ENCODE assay signal across 11 cellular contexts in genomic region chr18:46718501-46719341, GRCh38. TPM values are rescaled to one million over a fixed set of nuclear protein-coding genes. Genes with fewer than 3 reads are reported as not detected.
A peak's percentile ranks its signal among the peaks of the same experiment; 100 is the strongest.
DNase-seq lines count a peak whose midpoint lies in the region; ATAC-seq and TF ChIP-seq lines count a peak whose summit lies in the region.
"Had no signal": no experiment of that assay in that cellular context is flagged by ENCODE, and none has a peak within 500 bp of the region (broad histone marks: within the 10 kb centered on the region; RNA-seq: fewer than 3 reads in every experiment).

No MANE protein-coding gene starts in this region.

- H3K27me3 Mint-ChIP-seq in type B pancreatic cell = peaks cover 28% of the 10 kb centered on the region

- intact Hi-C loops in left lung (cut with DNase I) = no loop called here

- no peaks in the 10 kb centered on the region for H3K36me3 ChIP-seq in ACC112 (ENCODE audit: insufficient read depth, low read length)
- H3K36me3 ChIP-seq in left lung = no peaks in the 10 kb centered on the region
- H3K36me3 ChIP-seq: WERI-Rb-1 had no signal

- H3K4me1 Mint-ChIP-seq in type B pancreatic cell (ENCODE audit: unreplicated experiment) = no peaks in the 10 kb centered on the region

- H2AFZ ChIP-seq in ACC112 (ENCODE audit: low read length, unreplicated experiment) = no peak overlapping the region

- ATAC-seq in left lung (peak; percentile 82), HG03342 (IDR thresholded peaks at IDR 0.05; ENCODE audit: unreplicated experiment) (no peak)

- H3K9me3 ChIP-seq in left lung = no peaks in the 10 kb centered on the region

- no peaks in the 10 kb centered on the region for H3K9me3 Mint-ChIP-seq in type B pancreatic cell

- no peak overlapping the region for H3K4me3 Mint-ChIP-seq in type B pancreatic cell

- H3K27ac ChIP-seq in ACC112 (ENCODE audit: low read depth, low read length) (0 out of 2 replicates have a peak overlapping the region, but pooled peaks have one; percentile 0), angular gyrus (ENCODE audit: low read depth, low read length) (peak overlapping the region; percentile 50), left lung (peak overlapping the region in 1 of 2 donors; percentile 28)
- H3K27ac ChIP-seq: WERI-Rb-1 had no signal

- H3K4me3 ChIP-seq in ACC112 (ENCODE audit: low read depth, low read length) = 0 out of 2 replicates have a peak overlapping the region, but pooled peaks have one; percentile 8
- H3K4me3 ChIP-seq in left lung = no peak overlapping the region

- peaks cover 9% of the 10 kb centered on the region for H3K4me1 ChIP-seq in ACC112 (ENCODE audit: control insufficient read depth, insufficient read depth, low read length, unreplicated experiment)
- peaks cover 0 to 10% of the 10 kb centered on the region in 2 donors for H3K4me1 ChIP-seq in left lung

- H3K36me3 Mint-ChIP-seq in type B pancreatic cell = no peaks in the 10 kb centered on the region

- DNase-seq in HK-2 (ENCODE audit: unreplicated experiment) (peak; percentile 9), left lung (no peak), type B pancreatic cell (ENCODE audit: extremely low spot score, unreplicated experiment) (no peak)
- DNase-seq in stimulated activated CD4-positive, alpha-beta T cell treated with anti-CD3 and anti-CD28 coated beads, Interleukin-2, amount 100 ng/mL, for 48 hours = no peak
- DNase-seq in activated T-cell treated with anti-CD3 and anti-CD28 coated beads, Interleukin-2, amount 50 U/mL, for 48 hours = no peak
- DNase-seq: activated gamma-delta T cell, Karpas-422, WERI-Rb-1 had no signal

- H3K27ac Mint-ChIP-seq in type B pancreatic cell = no peak overlapping the region

- TF ChIP-seq CTCF in left lung (IDR thresholded peaks at IDR 0.05) = no peak
- TF ChIP-seq CTCF in type B pancreatic cell (conservative IDR thresholded peaks at IDR 0.05) = no peak

- H3K27me3 ChIP-seq in ACC112 (ENCODE audit: insufficient read depth, low read length) (peaks cover 18% of the 10 kb centered on the region), left lung (no peaks in the 10 kb centered on the region)

- no peaks in the 10 kb centered on the region for H3K79me2 ChIP-seq in ACC112 (ENCODE audit: control insufficient read depth, insufficient read depth, low read length, unreplicated experiment)

RNA-seq across cellular contexts. Expression of gene ST8SIA5, which starts 38.1 kb away (rescaled TPM):
- total RNA-seq in left lung = under 1 TPM; 0.23 to 0.31 TPM
- total RNA-seq in type B pancreatic cell (ENCODE audit: low replicate concordance) = 0.94 and 1.9 TPM in 2 replicates
